1 cellular context compared by ENCODE assay signal in genomic region chr17:13031718-13032350, GRCh38.
TF ChIP-seq lines count a peak whose summit lies in the region.

No MANE protein-coding gene starts in this region.

TF ChIP-seq in A549, 52 proteins besides CTCF, POLR2A, EP300 and RAD21 (continued from another document):
- TF ChIP-seq E2F6 (IDR thresholded peaks at IDR 0.05; ENCODE audit: borderline replicate concordance, low read depth) = no peak
- no peak for TF ChIP-seq RARB (CRISPR knock-in tag; IDR thresholded peaks at IDR 0.05)
- no peak for TF ChIP-seq SREBF2 (IDR thresholded peaks at IDR 0.05)
- TF ChIP-seq HEYL (CRISPR knock-in tag; IDR thresholded peaks at IDR 0.05) = no peak
- TF ChIP-seq FOSL2 (IDR thresholded peaks at IDR 0.05) = no peak
- TF ChIP-seq FOSL2 (CRISPR knock-in tag; IDR thresholded peaks at IDR 0.05) = no peak
- no peak for TF ChIP-seq CBX2 (IDR thresholded peaks at IDR 0.05; ENCODE audit: borderline replicate concordance, low read depth)
- TF ChIP-seq EHF (CRISPR knock-in tag; IDR thresholded peaks at IDR 0.05) = no peak
- TF ChIP-seq EHMT2 (IDR thresholded peaks at IDR 0.05; ENCODE audit: low read depth) = no peak
- TF ChIP-seq NR3C1 (IDR thresholded peaks at IDR 0.05) = no peak
- TF ChIP-seq FOSB (CRISPR knock-in tag; IDR thresholded peaks at IDR 0.05) = no peak
